8 cellular contexts compared by ENCODE assay signal in the genomic region with DNA sequence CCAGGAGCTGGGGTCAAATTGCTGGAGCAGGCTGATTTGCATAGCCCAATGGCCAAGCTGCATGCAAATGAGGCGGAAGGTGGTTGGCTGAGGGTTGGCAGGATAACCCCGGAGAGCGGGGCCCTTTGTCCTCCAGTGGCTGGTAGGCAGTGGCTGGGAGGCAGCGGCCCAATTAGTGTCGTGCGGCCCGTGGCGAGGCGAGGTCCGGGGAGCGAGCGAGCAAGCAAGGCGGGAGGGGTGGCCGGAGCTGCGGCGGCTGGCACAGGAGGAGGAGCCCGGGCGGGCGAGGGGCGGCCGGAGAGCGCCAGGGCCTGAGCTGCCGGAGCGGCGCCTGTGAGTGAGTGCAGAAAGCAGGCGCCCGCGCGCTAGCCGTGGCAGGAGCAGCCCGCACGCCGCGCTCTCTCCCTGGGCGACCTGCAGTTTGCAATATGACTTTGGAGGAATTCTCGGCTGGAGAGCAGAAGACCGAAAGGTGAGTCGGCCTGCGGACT.
DNase-seq lines count a peak whose midpoint lies in the region; ATAC-seq lines count a peak whose summit lies in the region.

Gene GADD45A (plus strand): TSS at position 135 of the 491 bp plus-strand sequence. CDS start 294 bp downstream, at position 429.

- ATAC-seq in GM19023 (IDR thresholded peaks at IDR 0.05; ENCODE audit: unreplicated experiment) (peak; percentile 86), HG03280 (IDR thresholded peaks at IDR 0.05; ENCODE audit: unreplicated experiment) (peak; percentile 88)

- peak; percentile 93 for DNase-seq in AG08396 (ENCODE audit: low spot score)
- peak; percentile 97 for DNase-seq in NCI-H345 treated with DMSO at 0.1 percent for 48 hours (lab: John Stamatoyannopoulos, UW; ENCODE audit: unreplicated experiment)
- DNase-seq in activated CD4-positive, CD25-positive, alpha-beta regulatory T cell (lab: John Stamatoyannopoulos, UW) = peak; percentile 79 to 92 (median 88)
- peak; percentile 96 for DNase-seq in central memory CD4-positive, alpha-beta T cell
- peak; percentile 100 for DNase-seq in iris pigment epithelial cell (ENCODE audit: low read depth)
- DNase-seq in stimulated activated CD4-positive, alpha-beta T cell treated with anti-CD3 and anti-CD28 coated beads, Interleukin-12 subunit alpha, Interleukin-12 subunit beta, amount 100 ng/mL, for 4 hours = peak; percentile 83

Comparison
In these comparisons a context has a peak if more than half of its experiments do, and no peak if none do; other contexts are left out.
1. Peak in every context shown above with its lines: DNase-seq and ATAC-seq.